In the genomic region with DNA sequence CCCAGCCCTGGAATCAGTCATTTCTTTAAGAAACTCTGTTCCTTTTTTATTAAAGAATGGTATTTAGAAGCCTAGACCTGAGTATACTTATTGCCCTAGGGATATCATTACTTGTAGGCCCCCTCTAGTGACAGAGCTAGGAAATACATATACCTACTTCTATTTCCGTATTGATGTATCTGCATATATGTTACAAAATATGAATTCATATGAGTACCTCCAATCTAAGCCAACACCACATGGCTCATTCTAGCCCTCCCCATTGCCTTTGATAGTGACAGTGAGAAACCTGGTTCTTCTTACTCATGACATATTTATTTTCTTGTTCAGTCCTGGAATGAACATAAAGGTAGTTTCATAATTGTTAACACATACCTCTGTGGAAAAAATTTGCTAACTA, we compare ENCODE assay signal across 8 cellular contexts.
DNase-seq lines count a peak whose midpoint lies in the region; ATAC-seq and TF ChIP-seq lines count a peak whose summit lies in the region.

No MANE protein-coding gene starts in this region.

- H3K36me3 ChIP-seq in PC-3 (ENCODE audit: low read depth, low read length) (no peaks in the 10 kb centered on the region), colonic mucosa (no peaks in the 10 kb centered on the region)

- no peaks in the 10 kb centered on the region for H3K79me2 ChIP-seq in PC-3 (ENCODE audit: low read length)

- H3K4me1 Mint-ChIP-seq in activated CD4-positive, alpha-beta T cell treated with anti-CD3 and anti-CD28 coated beads, Interleukin-2, amount 10 ng/mL, durations not matched to agents 24 days and 14 days, result peaks cover 6% of the 10 kb centered on the region
- H3K4me1 Mint-ChIP-seq in neural crest cell, result no peaks in the 10 kb centered on the region

- no peaks in the 10 kb centered on the region for H3K9me3 Mint-ChIP-seq in activated CD4-positive, alpha-beta T cell treated with anti-CD3 and anti-CD28 coated beads, Interleukin-2, amount 10 ng/mL, durations not matched to agents 24 days and 14 days
- peaks cover 6% of the 10 kb centered on the region for H3K9me3 Mint-ChIP-seq in neural crest cell

- no peak overlapping the region for H3K9ac ChIP-seq in PC-3 (ENCODE audit: low read length)
- H3K9ac ChIP-seq in colonic mucosa (ENCODE audit: low read depth in 2 of 2, low read length in 2 of 2), result no peak overlapping the region

- no TSS peak for BruUV-seq in PC-3 (replicated peaks; lab: Mats Ljungman, UMichigan)

- H3K27ac ChIP-seq in PC-3 (ENCODE audit: low read length) (no peak overlapping the region), colonic mucosa (no peak overlapping the region)

- POLR2A ChIA-PET in PC-3 (lab: Charles Lee; ENCODE audit: unreplicated experiment), result interaction anchor here (0.7 kb wide), 1 partner anchor 1725 kb away, joined by 5 read pairs; no protein-coding TSS in a partner anchor

- no peak for TF ChIP-seq POLR2A in GM18505 (IDR thresholded peaks at IDR 0.05; ENCODE audit: borderline replicate concordance, extremely low read depth, insufficient read depth, insufficient read length)

- H3F3A ChIP-seq in PC-3 (ENCODE audit: low read length, unreplicated experiment), result no peaks in the 10 kb centered on the region

- H3K27me3 ChIP-seq in PC-3 (ENCODE audit: low read length), result no peaks in the 10 kb centered on the region
- H3K27me3 ChIP-seq in colonic mucosa, result no peaks in the 10 kb centered on the region

- H2AFZ ChIP-seq in PC-3 (ENCODE audit: low read length), result no peak overlapping the region

- ATAC-seq in HG03342 (IDR thresholded peaks at IDR 0.05; ENCODE audit: unreplicated experiment), result peak; percentile 70
- ATAC-seq in PC-3, result peak; percentile 70
- ATAC-seq in HG03196 (IDR thresholded peaks at IDR 0.05; ENCODE audit: unreplicated experiment), result no peak
- ATAC-seq in GM18505 (IDR thresholded peaks at IDR 0.05; ENCODE audit: unreplicated experiment), result no peak

- H3K27ac Mint-ChIP-seq in activated CD4-positive, alpha-beta T cell treated with anti-CD3 and anti-CD28 coated beads, Interleukin-2, amount 10 ng/mL, durations not matched to agents 24 days and 14 days, result no peak overlapping the region
- no peak overlapping the region for H3K27ac Mint-ChIP-seq in neural crest cell (ENCODE audit: unreplicated experiment)

- CTCF ChIA-PET in PC-3 (lab: Charles Lee), result no interaction called here

- no peak overlapping the region for H3K4me3 Mint-ChIP-seq in activated CD4-positive, alpha-beta T cell treated with anti-CD3 and anti-CD28 coated beads, Interleukin-2, amount 10 ng/mL, durations not matched to agents 24 days and 14 days
- H3K4me3 Mint-ChIP-seq in neural crest cell, result no peak overlapping the region

- no peaks in the 10 kb centered on the region for H3K36me3 Mint-ChIP-seq in activated CD4-positive, alpha-beta T cell treated with anti-CD3 and anti-CD28 coated beads, Interleukin-2, amount 10 ng/mL, durations not matched to agents 24 days and 14 days (ENCODE audit: low read depth)
- H3K36me3 Mint-ChIP-seq in neural crest cell (ENCODE audit: low read depth), result peaks cover 6% of the 10 kb centered on the region

- H3K4me2 ChIP-seq in PC-3 (ENCODE audit: low read length), result no peak overlapping the region

- H3K9me3 ChIP-seq in PC-3 (ENCODE audit: low read length) (no peaks in the 10 kb centered on the region), colonic mucosa (no peaks in the 10 kb centered on the region)

- peak; percentile 64 for DNase-seq in activated CD4-positive, alpha-beta T cell treated with anti-CD3 and anti-CD28 coated beads, Interleukin-2, amount 10 ng/mL, durations not matched to agents 24 days and 14 days
- no peak for DNase-seq in activated CD4-positive, alpha-beta T cell treated with anti-CD3 and anti-CD28 coated beads for 1 hour
- peak; percentile 81 for DNase-seq in PC-3
- no peak for DNase-seq in colonic mucosa
- DNase-seq in neural crest cell (ENCODE audit: low read depth, low spot score), result no peak

- intact Hi-C loops in activated CD4-positive, alpha-beta T cell treated with anti-CD3 and anti-CD28 coated beads, Interleukin-2, amount 10 ng/mL, durations not matched to agents 24 days and 14 days (cut with micrococcal nuclease), result loop anchor here (1.0 to 2.0 kb wide), 3 partner anchors 138 to 255 kb away; partner anchors contain the start of genes FARS2 and LYRM4
- intact Hi-C loops in PC-3 (cut with micrococcal nuclease), result no loop called here
- intact Hi-C loops in colonic mucosa (cut with DNase I), result loop anchor here (5.0 kb wide), 1 partner anchor 251 kb away; no protein-coding TSS in a partner anchor

- H3K4me1 ChIP-seq in PC-3 (ENCODE audit: insufficient read depth, low read length) (peaks cover 2% of the 10 kb centered on the region; the same call in 1 of the 2 replicates), colonic mucosa (no peaks in the 10 kb centered on the region)

- peak; percentile 77 for TF ChIP-seq CTCF in PC-3 (conservative IDR thresholded peaks at IDR 0.05; ENCODE audit: low read depth, low read length)
- peak; percentile 39 for TF ChIP-seq CTCF in colonic mucosa (IDR thresholded peaks at IDR 0.05)
- TF ChIP-seq CTCF in neural crest cell (conservative IDR thresholded peaks at IDR 0.05), result peak; percentile 64

- no peaks in the 10 kb centered on the region for H3K27me3 Mint-ChIP-seq in activated CD4-positive, alpha-beta T cell treated with anti-CD3 and anti-CD28 coated beads, Interleukin-2, amount 10 ng/mL, durations not matched to agents 24 days and 14 days
- H3K27me3 Mint-ChIP-seq in neural crest cell (ENCODE audit: low read depth), result no peaks in the 10 kb centered on the region

- no peak overlapping the region for H3K4me3 ChIP-seq in PC-3 (ENCODE audit: low read length)
- no peak overlapping the region for H3K4me3 ChIP-seq in colonic mucosa

- H3K9me2 ChIP-seq in PC-3 (replicated peaks; ENCODE audit: low read length), result no peaks in the 10 kb centered on the region

- H4K20me1 ChIP-seq in PC-3 (ENCODE audit: low read length), result no peaks in the 10 kb centered on the region

Comparison
In these comparisons a context has a peak if more than half of its experiments do, and no peak if none do; other contexts are left out.
1. DNase-seq: peak in activated CD4-positive, alpha-beta T cell treated with anti-CD3 and anti-CD28 coated beads, Interleukin-2, amount 10 ng/mL, durations not matched to agents 24 days and 14 days (single experiment) and PC-3 (single experiment); none in activated CD4-positive, alpha-beta T cell treated with anti-CD3 and anti-CD28 coated beads for 1 hour (single experiment), colonic mucosa (single experiment) and neural crest cell (single experiment).
2. ATAC-seq: peak in HG03342 (single experiment) and PC-3 (single experiment); none in HG03196 (single experiment) and GM18505 (single experiment).
3. Peak in every context shown above with its lines, with median percentiles within 50 percentile points of each other: CTCF ChIP-seq.